In genomic region chr3:63228677-63229076, GRCh38 we compare ENCODE assay signal across 9 cellular contexts. TPM values are rescaled to one million over a fixed set of nuclear protein-coding genes. Genes with fewer than 3 reads are reported as not detected.
DNase-seq lines count a peak whose midpoint lies in the region; ATAC-seq, FAIRE-seq and TF ChIP-seq lines count a peak whose summit lies in the region.
"Had no signal": no experiment of that assay in that cellular context is flagged by ENCODE, and none has a peak within 500 bp of the region (broad histone marks: within the 10 kb centered on the region; RNA-seq: fewer than 3 reads in every experiment).

No MANE protein-coding gene starts in this region.

- H3K79me2 ChIP-seq in Karpas-422 (ENCODE audit: low read length): no peaks in the 10 kb centered on the region
- no peaks in the 10 kb centered on the region for H3K79me2 ChIP-seq in smooth muscle cell (ENCODE audit: low read depth)

- H3K4me1 ChIP-seq in Karpas-422 (ENCODE audit: low read length) (no peaks in the 10 kb centered on the region), smooth muscle cell (ENCODE audit: low read depth) (peaks cover 8% of the 10 kb centered on the region)

- DNase-seq in Karpas-422: peak; percentile 82
- DNase-seq in SK-MEL-5 (ENCODE audit: low read depth, low spot score): peak; percentile 77
- no peak for DNase-seq in glutamatergic neuron
- DNase-seq in smooth muscle cell (lab: John Stamatoyannopoulos, UW; ENCODE audit: unreplicated experiment): no peak
- DNase-seq in central memory CD4-positive, alpha-beta T cell: no peak
- DNase-seq in activated CD4-positive, alpha-beta T cell treated with anti-CD3 and anti-CD28 coated beads, Interleukin-2, amount 50 U/mL, for 4 hours: no peak

- no peak overlapping the region for H3K27ac ChIP-seq in Karpas-422 (ENCODE audit: low read length)
- no peak overlapping the region for H3K27ac ChIP-seq in smooth muscle cell (ENCODE audit: low read depth)

- 26% methylated on average over 6 of the region's 6 CpGs for WGBS in smooth muscle cell (ENCODE audit: low lambda C conversion rate)

- H3K9ac ChIP-seq in Karpas-422 (ENCODE audit: low read length): no peak overlapping the region
- no peak overlapping the region for H3K9ac ChIP-seq in smooth muscle cell (ENCODE audit: low read depth)

- H3K27me3 Mint-ChIP-seq in glutamatergic neuron (ENCODE audit: unreplicated experiment): no peaks in the 10 kb centered on the region

- no peak overlapping the region for H3K4me3 ChIP-seq in Karpas-422 (ENCODE audit: low read length)
- H3K4me3 ChIP-seq in smooth muscle cell: peak overlapping the region; percentile 26

- no peak overlapping the region for H3K27ac Mint-ChIP-seq in glutamatergic neuron (ENCODE audit: unreplicated experiment)
- H3K27ac Mint-ChIP-seq: activated naive CD4-positive, alpha-beta T cell treated with anti-CD3 and anti-CD28 coated beads, Interleukin-2, amount 50 U/mL, for 24 hours had no signal

- H3K4me1 Mint-ChIP-seq in glutamatergic neuron (ENCODE audit: low read depth, unreplicated experiment): no peaks in the 10 kb centered on the region

- peak; percentile 93 for FAIRE-seq in G401.6 (lab: Jason Lieb, UNC)

- no peaks in the 10 kb centered on the region for H3K36me3 Mint-ChIP-seq in glutamatergic neuron (ENCODE audit: unreplicated experiment)
- H3K36me3 Mint-ChIP-seq: activated naive CD4-positive, alpha-beta T cell treated with anti-CD3 and anti-CD28 coated beads, Interleukin-2, amount 50 U/mL, for 24 hours had no signal

- H3K27me3 ChIP-seq in Karpas-422 (ENCODE audit: low read length) (no peaks in the 10 kb centered on the region), smooth muscle cell (ENCODE audit: low read depth) (no peaks in the 10 kb centered on the region)

- H3K9me3 ChIP-seq in Karpas-422 (ENCODE audit: low read length): no peaks in the 10 kb centered on the region
- no peaks in the 10 kb centered on the region for H3K9me3 ChIP-seq in smooth muscle cell (replicated peaks; ENCODE audit: low read depth)

- no peak overlapping the region for H3K4me2 ChIP-seq in Karpas-422 (ENCODE audit: low read depth, low read length, poor library complexity, severe bottlenecking)
- peak overlapping the region; percentile 71 for H3K4me2 ChIP-seq in smooth muscle cell

- no peaks in the 10 kb centered on the region for H3K9me2 ChIP-seq in Karpas-422 (replicated peaks; ENCODE audit: insufficient read depth, low read length)

- H3K9me3 Mint-ChIP-seq in glutamatergic neuron (ENCODE audit: unreplicated experiment): no peaks in the 10 kb centered on the region

- no peaks in the 10 kb centered on the region for H3F3A ChIP-seq in smooth muscle cell (ENCODE audit: low read depth)

- H3K36me3 ChIP-seq in Karpas-422 (ENCODE audit: insufficient read depth, low read length): no peaks in the 10 kb centered on the region
- H3K36me3 ChIP-seq in smooth muscle cell (ENCODE audit: low read depth): no peaks in the 10 kb centered on the region

- H2AFZ ChIP-seq in Karpas-422 (ENCODE audit: low read length) (peak overlapping the region; percentile 23; the same call in 1 of the 2 replicates), smooth muscle cell (ENCODE audit: low read depth) (peak overlapping the region; percentile 92)

- no peak overlapping the region for H3K4me3 Mint-ChIP-seq in glutamatergic neuron (ENCODE audit: unreplicated experiment)
- H3K4me3 Mint-ChIP-seq: activated naive CD4-positive, alpha-beta T cell treated with anti-CD3 and anti-CD28 coated beads, Interleukin-2, amount 50 U/mL, for 24 hours had no signal

- H4K20me1 ChIP-seq in Karpas-422 (ENCODE audit: insufficient read depth, low read depth, low read length) (no peaks in the 10 kb centered on the region), smooth muscle cell (ENCODE audit: low read depth) (no peaks in the 10 kb centered on the region)

- TF ChIP-seq CTCF in glutamatergic neuron (IDR thresholded peaks at IDR 0.05; ENCODE audit: partially characterized antibody, unreplicated experiment) (peak; percentile 73), smooth muscle cell (IDR thresholded peaks at IDR 0.05; ENCODE audit: borderline replicate concordance, insufficient read depth, poor library complexity, severe bottlenecking) (peak; percentile 64)

- in situ Hi-C loops in SK-MEL-5 (cut with HindIII; ENCODE audit: low pct_unique_long_range_greater_than_20kb, low sequenced_read_pairs): no loop called here

- peak; percentile 96 for ATAC-seq in GM21526 (IDR thresholded peaks at IDR 0.05; ENCODE audit: low FRiP score, unreplicated experiment)

RNA-seq across cellular contexts. Expression of gene SYNPR, which starts 49.4 kb away (rescaled TPM):
- not detected in 2 replicates for total RNA-seq in Karpas-422 (2014; rRNA removed; shearing (Covaris generic); ENCODE audit: low replicate concordance)
- total RNA-seq in SK-MEL-5 (2014; rRNA removed; shearing (Covaris generic)): not detected in 2 replicates
- polyA plus RNA-seq in SK-MEL-5 (2015; cell fraction: cytosol; rRNA removed): 0.56 TPM in 1 of 2 replicates, not detected in the other
- not detected in 2 replicates for polyA plus RNA-seq in SK-MEL-5 (2015; cell fraction: nucleus; rRNA removed)
- total RNA-seq in glutamatergic neuron (ENCODE audit: unreplicated experiment) (6.1 TPM), smooth muscle cell (not detected in 2 replicates)
- not detected in 2 replicates for polyA plus RNA-seq in smooth muscle cell

Comparison
In these comparisons a context has a peak if more than half of its experiments do, and no peak if none do; other contexts are left out.
1. DNase-seq: peak in Karpas-422 (single experiment) and SK-MEL-5 (single experiment); none in glutamatergic neuron (single experiment), smooth muscle cell (single experiment), central memory CD4-positive, alpha-beta T cell (single experiment) and activated CD4-positive, alpha-beta T cell treated with anti-CD3 and anti-CD28 coated beads, Interleukin-2, amount 50 U/mL, for 4 hours (0 of 2).